In the genomic region with DNA sequence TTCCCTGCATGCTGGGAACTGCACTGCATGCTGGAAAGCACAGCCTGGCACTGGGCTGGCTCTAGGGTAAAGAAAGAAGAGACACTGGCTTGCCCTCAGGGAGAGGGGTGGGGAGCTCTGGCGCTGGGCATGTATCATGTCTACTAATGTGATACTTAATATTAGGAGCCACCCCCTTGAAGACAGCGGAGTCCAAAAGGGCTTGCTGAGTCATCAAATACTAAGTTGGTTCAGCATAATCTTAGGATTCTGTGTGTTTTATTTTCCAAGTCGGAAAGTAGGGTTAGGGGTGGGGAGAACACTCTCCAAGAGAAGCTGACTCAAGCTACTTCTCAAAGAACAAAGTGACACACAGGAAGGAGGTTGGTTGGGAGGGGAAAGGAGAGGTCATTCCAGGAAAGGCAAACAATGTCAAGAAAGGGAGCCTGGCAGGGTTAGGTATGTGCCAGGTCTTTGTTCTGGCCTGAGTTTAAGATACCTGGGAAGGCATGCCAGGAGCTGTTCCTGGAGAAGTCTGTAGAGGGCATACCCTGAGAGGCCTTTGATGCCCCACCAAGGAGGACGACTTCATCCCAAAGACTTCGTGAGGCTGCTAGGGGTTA, we compare ENCODE assay signal across 10 cellular contexts.
DNase-seq lines count a peak whose midpoint lies in the region; ATAC-seq and TF ChIP-seq lines count a peak whose summit lies in the region.
"Had no signal": no experiment of that assay in that cellular context is flagged by ENCODE, and none has a peak within 500 bp of the region (broad histone marks: within the 10 kb centered on the region; RNA-seq: fewer than 3 reads in every experiment).

No MANE protein-coding gene starts in this region.

- H3K4me3 ChIP-seq in cardiac fibroblast (replicated peaks in 1 of 2; ENCODE audit: low read depth in 2 of 2, low read length in 2 of 2) (no peak overlapping the region), upper lobe of right lung (no peak overlapping the region)

- peaks cover 4% of the 10 kb centered on the region for H3K4me1 ChIP-seq in upper lobe of right lung

- intact Hi-C loops in Right ventricle myocardium inferior (cut with DNase I) (no loop called here), cardiac septum (cut with DNase I) (loop anchor here (5.0 kb wide), 1 partner anchor 120 kb away; no protein-coding TSS in a partner anchor), upper lobe of right lung (cut with DNase I) (no loop called here)

- H3K9me3 ChIP-seq in upper lobe of right lung, result no peaks in the 10 kb centered on the region

- DNase-seq in Right ventricle myocardium inferior (ENCODE audit: missing footprints) (peak; percentile 53), cardiac septum (ENCODE audit: low spot score) (no peak), cardiac fibroblast (ENCODE audit: low read depth in 2 of 2) (peak; percentile 33 to 51), iPS-NIHi11 (ENCODE audit: low spot score) (peak; percentile 56), upper lobe of right lung (no peak), DMS79 (lab: John Stamatoyannopoulos, UW) (no peak)
- DNase-seq: activated CD8-positive, alpha-beta T cell treated with anti-CD3 and anti-CD28 coated beads for 36 hours; NCI-H2227 treated with DMSO at 0.1 percent for 48 hours had no signal

- ATAC-seq in Right ventricle myocardium inferior, result no peak
- peak; percentile 95 for ATAC-seq in upper lobe of right lung
- no peak for ATAC-seq in GM21737 (IDR thresholded peaks at IDR 0.05; ENCODE audit: unreplicated experiment)
- ATAC-seq in HG02938 (IDR thresholded peaks at IDR 0.05; ENCODE audit: unreplicated experiment), result no peak
- ATAC-seq: activated CD8-positive, alpha-beta T cell treated with anti-CD3 and anti-CD28 coated beads for 36 hours had no signal

- TF ChIP-seq CTCF in cardiac fibroblast (IDR thresholded peaks at IDR 0.05; ENCODE audit: low read depth, low read length) (peak; percentile 22), upper lobe of right lung (IDR thresholded peaks at IDR 0.05) (peak; percentile 35)

- H3K36me3 ChIP-seq in upper lobe of right lung, result no peaks in the 10 kb centered on the region

- no peak overlapping the region for H3K27ac ChIP-seq in upper lobe of right lung

- H3K27me3 ChIP-seq in upper lobe of right lung, result no peaks in the 10 kb centered on the region

Comparison
In these comparisons a context has a peak if more than half of its experiments do, and no peak if none do; other contexts are left out.
1. DNase-seq: peak in Right ventricle myocardium inferior (single experiment), cardiac fibroblast (2 of 2) and iPS-NIHi11 (single experiment); none in cardiac septum (single experiment), upper lobe of right lung (single experiment) and DMS79 (single experiment).